In the genomic region with DNA sequence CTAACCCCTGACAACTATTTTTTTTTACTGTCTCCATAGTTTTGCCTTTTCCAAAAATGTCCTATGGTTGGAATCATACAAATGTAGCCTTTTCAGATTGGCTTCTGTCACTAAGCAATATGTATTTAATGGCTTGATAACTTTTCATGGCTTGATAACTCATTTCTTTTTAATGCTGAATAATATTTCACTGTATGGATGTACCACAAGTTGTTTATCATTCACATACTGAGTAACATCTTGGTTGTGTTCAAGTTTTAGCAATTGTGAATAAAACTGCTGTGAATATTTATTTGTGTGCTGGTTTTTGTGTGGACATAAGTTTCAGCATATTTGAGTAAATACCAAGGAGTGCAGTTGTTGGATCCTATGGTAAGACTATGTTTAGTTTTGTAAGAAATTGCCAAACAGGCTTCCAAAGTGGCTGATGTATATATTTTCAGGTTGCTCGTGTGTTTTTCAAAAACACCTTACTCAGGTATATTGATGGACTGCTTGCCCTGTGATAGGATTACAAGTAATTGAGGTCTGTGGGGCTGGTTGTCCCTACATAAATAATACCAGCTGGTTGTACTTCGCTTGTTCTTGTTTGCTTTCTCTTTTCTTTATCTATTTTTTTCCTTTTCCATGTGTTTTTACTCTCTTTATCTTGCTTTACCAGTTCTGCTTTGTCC, we compare ENCODE assay signal across 1 cellular context.
A peak's percentile ranks its signal among the peaks of the same experiment; 100 is the strongest.
TF ChIP-seq lines count a peak whose summit lies in the region.

No MANE protein-coding gene starts in this region.

TF ChIP-seq in K562, 482 proteins besides CTCF, POLR2A, EP300 and RAD21 (continued from another document):
- TF ChIP-seq THRB (CRISPR knock-in tag; conservative IDR thresholded peaks at IDR 0.05) (no peak), SNRNP70 (optimal IDR thresholded peaks at IDR 0.05; ENCODE audit: low read depth, low read length) (no peak), ZBTB7A (IDR thresholded peaks at IDR 0.05; ENCODE audit: borderline replicate concordance, control insufficient read depth, low read depth, low read length) (no peak), RBM22 (IDR thresholded peaks at IDR 0.05; ENCODE audit: low read depth, low read length, poor library complexity, severe bottlenecking) (no peak)
- TF ChIP-seq, protein P1, sequence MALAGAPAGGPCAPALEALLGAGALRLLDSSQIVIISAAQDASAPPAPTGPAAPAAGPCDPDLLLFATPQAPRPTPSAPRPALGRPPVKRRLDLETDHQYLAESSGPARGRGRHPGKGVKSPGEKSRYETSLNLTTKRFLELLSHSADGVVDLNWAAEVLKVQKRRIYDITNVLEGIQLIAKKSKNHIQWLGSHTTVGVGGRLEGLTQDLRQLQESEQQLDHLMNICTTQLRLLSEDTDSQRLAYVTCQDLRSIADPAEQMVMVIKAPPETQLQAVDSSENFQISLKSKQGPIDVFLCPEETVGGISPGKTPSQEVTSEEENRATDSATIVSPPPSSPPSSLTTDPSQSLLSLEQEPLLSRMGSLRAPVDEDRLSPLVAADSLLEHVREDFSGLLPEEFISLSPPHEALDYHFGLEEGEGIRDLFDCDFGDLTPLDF (CRISPR knock-in tag; IDR thresholded peaks at IDR 0.05), result 0 out of 2 replicates have a peak, but pooled peaks have one; percentile 2
TF ChIP-seq in K562: peak in this region for 10.
